In genomic region chr11:47177229-47177845, GRCh38 we compare ENCODE assay signal across 8 cellular contexts. TPM values are rescaled to one million over a fixed set of nuclear protein-coding genes. Genes with fewer than 3 reads are reported as not detected.
DNase-seq lines count a peak whose midpoint lies in the region; ATAC-seq and TF ChIP-seq lines count a peak whose summit lies in the region.

No MANE protein-coding gene starts in this region.

- intact Hi-C loops in HCT116 (cut with micrococcal nuclease): loop anchor here (1.0 to 5.0 kb wide), 4 partner anchors 40 to 178 kb away; partner anchors contain the start of gene ACP2
- intact Hi-C loops in ascending aorta (cut with DNase I): loop anchor here (1.0 to 5.0 kb wide), 6 partner anchors 8 to 250 kb away; partner anchors contain the start of genes PSMC3 and SLC39A13

- H3K4me3 ChIP-seq in GM08714 (ENCODE audit: low read length) (peak overlapping the region; percentile 74; the same call in 1 of the 2 replicates), HCT116 (replicated peaks in 1 of 2; ENCODE audit: low read depth in 1 of 2, low read length in 2 of 2) (peak overlapping the region; percentile 56 to 97), MM.1S (ENCODE audit: low read length) (peak overlapping the region; percentile 77), ascending aorta (peak overlapping the region; percentile 98 to 99), retinal pigment epithelial cell (ENCODE audit: low read length) (peak overlapping the region; percentile 77)

- TF ChIP-seq RAD21 in HCT116 (IDR thresholded peaks at IDR 0.05; ENCODE audit: low read depth): peak; percentile 83

- no TSS peak for BruUV-seq in HCT116 (replicated peaks; lab: Mats Ljungman, UMichigan)

- POLR2A ChIA-PET in HCT116 (lab: Charles Lee): no interaction called here

- TF ChIP-seq POLR2A in HCT116 (IDR thresholded peaks at IDR 0.05; ENCODE audit: borderline replicate concordance, extremely low read depth, insufficient read depth, insufficient read length): no peak

- CTCF ChIA-PET in HCT116 (lab: Charles Lee): interaction anchor here (2.0 to 2.7 kb wide), 2 partner anchors 82 to 177 kb away, joined by 10 to 11 read pairs; no protein-coding TSS in a partner anchor

- DNase-seq in HCT116 (ENCODE audit: low read depth, low spot score) (peak; percentile 69), MM.1S (peak; percentile 81), ascending aorta (ENCODE audit: low spot score in 2 of 2) (peak in 1 of 2 donors; percentile 86), hepatic stellate cell (ENCODE audit: low spot score) (peak; percentile 75), retinal pigment epithelial cell (ENCODE audit: low read depth) (peak; percentile 45), NCI-H510A treated with DMSO at 0.1 percent for 48 hours (lab: John Stamatoyannopoulos, UW) (no peak)

- H3K27me3 ChIP-seq in HCT116 (ENCODE audit: insufficient read depth, low read length) (no peaks in the 10 kb centered on the region), MM.1S (replicated peaks; ENCODE audit: insufficient read depth, low read length) (no peaks in the 10 kb centered on the region), ascending aorta (no peaks in the 10 kb centered on the region)

- peaks cover 44% of the 10 kb centered on the region for H3K79me2 ChIP-seq in HCT116 (ENCODE audit: insufficient read depth, low read length)
- peaks cover 42% of the 10 kb centered on the region for H3K79me2 ChIP-seq in MM.1S (ENCODE audit: low read length)

- peaks cover 7% of the 10 kb centered on the region; the same call in 1 of the 2 replicates for H3F3A ChIP-seq in MM.1S (ENCODE audit: insufficient read depth, low read length)

- peak; percentile 74 to 95 (median 76) for TF ChIP-seq CTCF in HCT116 (IDR thresholded peaks at IDR 0.05 in 2 of 3, conservative IDR thresholded peaks at IDR 0.05 in 1 of 3; ENCODE audit: borderline replicate concordance in 1 of 3, insufficient read depth in 1 of 3, low read depth in 2 of 3, low read length in 2 of 3)
- TF ChIP-seq CTCF in MM.1S (IDR thresholded peaks at IDR 0.05; ENCODE audit: low read length): peak; percentile 76
- peak; percentile 57 to 80 (median 73) for TF ChIP-seq CTCF in ascending aorta (IDR thresholded peaks at IDR 0.05)
- TF ChIP-seq CTCF in retinal pigment epithelial cell (conservative IDR thresholded peaks at IDR 0.05; ENCODE audit: low read depth, low read length): peak; percentile 66

- H3K4me2 ChIP-seq in HCT116 (ENCODE audit: low read length) (peak overlapping the region; percentile 86), MM.1S (ENCODE audit: low read depth, low read length) (peak overlapping the region; percentile 94)

- H3K27ac ChIP-seq in HCT116 (ENCODE audit: low read depth, low read length) (peak overlapping the region; percentile 89), MM.1S (ENCODE audit: low read length) (peak overlapping the region; percentile 84), ascending aorta (peak overlapping the region; percentile 98 to 99)

- H3K4me1 ChIP-seq in HCT116 (ENCODE audit: control insufficient read depth in 1 of 2, insufficient read depth in 2 of 2, low read length in 2 of 2) (peaks cover 11 to 24% of the 10 kb centered on the region in 2 experiments; a peak in 3 of 4 replicates), MM.1S (ENCODE audit: low read length) (peaks cover 16% of the 10 kb centered on the region), ascending aorta (peaks cover 15 to 33% of the 10 kb centered on the region in 2 donors)

- H3K9me2 ChIP-seq in HCT116 (ENCODE audit: insufficient read depth) (no peaks in the 10 kb centered on the region), MM.1S (replicated peaks; ENCODE audit: insufficient read depth, low read length) (no peaks in the 10 kb centered on the region)

- H2AFZ ChIP-seq in HCT116 (ENCODE audit: low read depth, low read length, poor library complexity, severe bottlenecking): no peak overlapping the region
- peak overlapping the region; percentile 98 for H2AFZ ChIP-seq in MM.1S (ENCODE audit: low read length)

- H3K36me3 ChIP-seq in HCT116 (ENCODE audit: control insufficient read depth in 1 of 2, insufficient read depth in 2 of 2, low read length in 2 of 2) (peaks cover 7 to 24% of the 10 kb centered on the region in 2 experiments; a peak in 2 of 4 replicates), MM.1S (replicated peaks; ENCODE audit: insufficient read depth, low read length) (0 out of 2 replicates have a peak, but pooled peaks cover 4% of the 10 kb centered on the region), ascending aorta (peaks cover 27 to 47% of the 10 kb centered on the region in 2 donors)

- RAD21 ChIA-PET in HCT116 (lab: Charles Lee; ENCODE audit: low non-redundant PET in 1 of 2, low total read pairs in 2 of 2, uncharacterized antibody in 2 of 2, unreplicated experiment in 2 of 2): interaction anchor here in 1 of 2 experiments (0.6 kb wide), 1 partner anchor 36 kb away, joined by 5 read pairs; no protein-coding TSS in a partner anchor

- H4K20me1 ChIP-seq in HCT116 (ENCODE audit: insufficient read depth) (no peaks in the 10 kb centered on the region), MM.1S (ENCODE audit: insufficient read depth, low read length) (no peaks in the 10 kb centered on the region)

- H3K9ac ChIP-seq in HCT116 (ENCODE audit: low read length): peak overlapping the region; percentile 99
- peak overlapping the region; percentile 95 for H3K9ac ChIP-seq in MM.1S (ENCODE audit: low read length)

- no peaks in the 10 kb centered on the region for H3K9me3 ChIP-seq in HCT116 (ENCODE audit: control insufficient read depth in 1 of 2, insufficient read depth in 1 of 2, low read depth in 1 of 2, low read length in 2 of 2)
- H3K9me3 ChIP-seq in MM.1S (replicated peaks; ENCODE audit: insufficient read depth, low read length): no peaks in the 10 kb centered on the region
- H3K9me3 ChIP-seq in ascending aorta: no peaks in the 10 kb centered on the region

- ATAC-seq in HCT116 (peak; percentile 69), SK-N-SH treated with all-trans-retinoic acid at 6 μM for 48 hours (peak; percentile 70)

TF ChIP-seq in HCT116, 20 proteins besides CTCF, POLR2A, EP300 and RAD21:
- TF ChIP-seq JUND (IDR thresholded peaks at IDR 0.05) (no peak), POLR2AphosphoS5 (IDR thresholded peaks at IDR 0.05; ENCODE audit: low read depth, low read length) (no peak), SP1 (IDR thresholded peaks at IDR 0.05; ENCODE audit: low read depth) (no peak), EGR1 (IDR thresholded peaks at IDR 0.05; ENCODE audit: low read depth) (peak; percentile 45; the same call in 1 of the 2 replicates), EZH2phosphoT487 (IDR thresholded peaks at IDR 0.05; ENCODE audit: borderline replicate concordance) (no peak), ZBTB33 (IDR thresholded peaks at IDR 0.05; ENCODE audit: extremely low read depth, insufficient replicate concordance, low read length) (no peak), ZFX (IDR thresholded peaks at IDR 0.05) (peak; percentile 3; the same call in 1 of the 2 replicates)

TF ChIP-seq in SK-N-SH treated with all-trans-retinoic acid at 6 μM for 48 hours, 23 proteins besides CTCF, POLR2A, EP300 and RAD21:
- TF ChIP-seq ISL1 (CRISPR knock-in tag; IDR thresholded peaks at IDR 0.05): no peak
- no peak for TF ChIP-seq OSR1 (CRISPR knock-in tag; IDR thresholded peaks at IDR 0.05)
- 0 out of 2 replicates have a peak, but pooled peaks have one; percentile 4 for TF ChIP-seq PATZ1 (CRISPR knock-in tag; IDR thresholded peaks at IDR 0.05; ENCODE audit: borderline replicate concordance)

RNA-seq across cellular contexts. Expression of gene ARFGAP2, which starts 0.7 kb away (rescaled TPM):
- total RNA-seq in HCT116 (2021; ENCODE audit: unreplicated experiment): 73.5 TPM
- polyA plus RNA-seq in HCT116 (2012): 49.0 and 50.0 TPM in 2 replicates
- total RNA-seq in ascending aorta: 66.1 TPM

RNA-seq across cellular contexts. Expression of gene PACSIN3, which starts 8.9 kb away (rescaled TPM):
- total RNA-seq in HCT116 (2021; ENCODE audit: unreplicated experiment) (63.1 TPM), ascending aorta (32.7 TPM)
- 42.3 and 43.9 TPM in 2 replicates for polyA plus RNA-seq in HCT116 (2012)

RNA-seq across cellular contexts. Expression of gene DDB2, which starts 37.4 kb away (rescaled TPM):
- 64.0 TPM for total RNA-seq in HCT116 (2021; ENCODE audit: unreplicated experiment)
- polyA plus RNA-seq in HCT116 (2012): 83.8 and 91.5 TPM in 2 replicates
- 22.6 TPM for total RNA-seq in ascending aorta
